In genomic region chr16:57627184-57627871, GRCh38 we compare ENCODE assay signal across 9 cellular contexts. TPM values are rescaled to one million over a fixed set of nuclear protein-coding genes. Genes with fewer than 3 reads are reported as not detected.
DNase-seq lines count a peak whose midpoint lies in the region; ATAC-seq lines count a peak whose summit lies in the region.
"Had no signal": no experiment of that assay in that cellular context is flagged by ENCODE, and none has a peak within 500 bp of the region (broad histone marks: within the 10 kb centered on the region; RNA-seq: fewer than 3 reads in every experiment).

No MANE protein-coding gene starts in this region.

- no peaks in the 10 kb centered on the region for H3K36me3 ChIP-seq in iPS-20b (ENCODE audit: insufficient read depth, low read depth, low read length)

- peaks cover 9% of the 10 kb centered on the region for H3K4me1 ChIP-seq in iPS-20b (ENCODE audit: insufficient read depth, low read length)

- H3K27ac ChIP-seq in iPS-20b (ENCODE audit: low read length) (no peak overlapping the region), temporal lobe (ENCODE audit: low read depth, low read length) (peak overlapping the region; percentile 80)

- no peak for ATAC-seq in HG03025 (IDR thresholded peaks at IDR 0.05; ENCODE audit: low FRiP score, unreplicated experiment)
- ATAC-seq in HG02610 (IDR thresholded peaks at IDR 0.05; ENCODE audit: unreplicated experiment) = no peak

- H3K9ac ChIP-seq in iPS-20b (ENCODE audit: low read depth, low read length) = 0 out of 2 replicates have a peak overlapping the region, but pooled peaks have one; percentile 29

- no peaks in the 10 kb centered on the region for H3K9me3 ChIP-seq in iPS-20b (ENCODE audit: insufficient read depth, low read depth, low read length)

- peak overlapping the region; percentile 60; the same call in 1 of the 2 replicates for H3K4me3 ChIP-seq in iPS-20b (ENCODE audit: low read length)

- H3K27me3 ChIP-seq in iPS-20b (ENCODE audit: insufficient read depth, low read length) = no peaks in the 10 kb centered on the region

- DNase-seq in NCI-H2196 (lab: John Stamatoyannopoulos, UW; ENCODE audit: unreplicated experiment) (peak; percentile 3), NCI-H2196 treated with DMSO at 0.1 percent for 48 hours (lab: John Stamatoyannopoulos, UW; ENCODE audit: unreplicated experiment) (no peak), astrocyte of the hippocampus (ENCODE audit: low read depth, low spot score) (peak; percentile 91), DMS153 treated with DMSO at 0.1 percent for 48 hours (lab: John Stamatoyannopoulos, UW; ENCODE audit: unreplicated experiment) (no peak)

RNA-seq across cellular contexts. Expression of gene ADGRG1, which starts 1.1 kb away (rescaled TPM):
- total RNA-seq in temporal lobe = 47.0 TPM

RNA-seq across cellular contexts. Expression of gene ADGRG3, which starts 40.8 kb away (rescaled TPM):
- total RNA-seq in temporal lobe = 0.49 TPM
- total RNA-seq: T-helper 1 cell treated with Interleukin-12 subunit alpha and Interleukin-12 subunit beta and Interleukin-4 antibody, amounts not matched to agents 30 ng/mL and 1 ng/mL, for 36 hours had no signal

Comparison
In these comparisons a context has a peak if more than half of its experiments do, and no peak if none do; other contexts are left out.
1. DNase-seq: peak in NCI-H2196 (single experiment) and astrocyte of the hippocampus (single experiment); none in NCI-H2196 treated with DMSO at 0.1 percent for 48 hours (single experiment) and DMS153 treated with DMSO at 0.1 percent for 48 hours (single experiment).